Comparison of ENCODE assay signal across 19 cellular contexts in the genomic region with DNA sequence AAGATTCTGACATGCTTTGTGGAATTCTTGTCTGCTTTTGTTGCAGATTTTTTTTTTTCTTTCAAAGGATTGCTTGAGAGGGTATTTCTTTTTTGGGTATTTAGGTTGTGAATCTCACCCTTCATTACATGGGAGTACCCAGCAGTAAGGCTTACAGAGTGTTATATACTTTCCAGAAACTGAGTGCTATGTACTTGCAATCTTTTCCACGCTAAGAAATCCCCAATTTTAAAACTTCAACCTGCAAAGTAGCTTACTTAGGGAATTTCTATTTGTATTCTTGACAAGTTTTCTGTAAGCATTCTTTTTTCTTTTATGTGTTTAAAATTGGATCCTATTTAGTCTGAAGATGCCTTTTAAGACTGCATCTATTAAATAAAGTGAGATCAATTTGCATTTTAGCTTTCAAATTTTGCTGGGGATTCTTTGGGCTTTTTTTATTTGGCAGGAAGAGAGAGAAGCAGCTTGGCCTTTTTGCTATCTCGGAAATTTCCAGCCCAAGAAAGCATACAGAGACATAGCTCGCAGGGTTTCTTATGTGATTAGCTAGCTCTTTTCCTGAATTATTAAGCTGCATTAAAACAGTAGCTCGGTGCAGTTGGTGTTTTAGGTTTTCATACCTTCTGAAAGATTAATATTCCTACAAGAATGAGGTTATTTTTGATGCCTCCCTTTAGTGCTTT. TPM values are rescaled to one million over a fixed set of nuclear protein-coding genes. Genes with fewer than 3 reads are reported as not detected.
DNase-seq lines count a peak whose midpoint lies in the region; ATAC-seq, FAIRE-seq and TF ChIP-seq lines count a peak whose summit lies in the region.
"Had no signal": no experiment of that assay in that cellular context is flagged by ENCODE, and none has a peak within 500 bp of the region (broad histone marks: within the 10 kb centered on the region; RNA-seq: fewer than 3 reads in every experiment).

No MANE protein-coding gene starts in this region.

- H3K27ac Mint-ChIP-seq in activated CD4-positive, alpha-beta T cell treated with anti-CD3 and anti-CD28 coated beads, Interleukin-2, amount 10 ng/mL, durations not matched to agents 24 days and 14 days = peak overlapping the region; percentile 37

- H3K4me1 ChIP-seq in RWPE2 (ENCODE audit: insufficient read depth, poor library complexity, severe bottlenecking) (peaks cover 40% of the 10 kb centered on the region), kidney (ENCODE audit: control insufficient read depth in 1 of 2, insufficient read depth in 1 of 2, low read depth in 1 of 2, low read length in 2 of 2) (no peaks in the 10 kb centered on the region)

- TF ChIP-seq CTCF in RWPE2 (IDR thresholded peaks at IDR 0.05; ENCODE audit: poor library complexity, severe bottlenecking) = no peak
- TF ChIP-seq CTCF in kidney (IDR thresholded peaks at IDR 0.05; ENCODE audit: borderline replicate concordance, extremely low read depth, insufficient read depth) = no peak

- H3K9me3 ChIP-seq in RWPE2 (ENCODE audit: severe bottlenecking) = no peaks in the 10 kb centered on the region
- no peaks in the 10 kb centered on the region for H3K9me3 ChIP-seq in kidney (ENCODE audit: control insufficient read depth in 1 of 2, low read length in 2 of 2)
- H3K9me3 ChIP-seq: SK-N-SH had no signal

- H3K27me3 Mint-ChIP-seq in activated CD4-positive, alpha-beta T cell treated with anti-CD3 and anti-CD28 coated beads, Interleukin-2, amount 10 ng/mL, durations not matched to agents 24 days and 14 days = no peaks in the 10 kb centered on the region

- H3K36me3 ChIP-seq in RWPE2 (ENCODE audit: low read depth) = peaks cover 28% of the 10 kb centered on the region
- H3K36me3 ChIP-seq in kidney (ENCODE audit: control insufficient read depth in 1 of 2, insufficient read depth in 2 of 2, low read length in 2 of 2) = no peaks in the 10 kb centered on the region
- H3K36me3 ChIP-seq: cardiac muscle cell had no signal

- FAIRE-seq in kidney (lab: Jason Lieb, UNC) = no peak
- FAIRE-seq: TTC549 had no signal

- H3K4me3 ChIP-seq in RWPE2 (ENCODE audit: severe bottlenecking) (no peak overlapping the region), kidney (ENCODE audit: low read length in 2 of 2) (no peak overlapping the region)
- H3K4me3 ChIP-seq: cardiac muscle cell had no signal

- no peak for ATAC-seq in RWPE2 (ENCODE audit: low read depth)
- ATAC-seq: PC-3 had no signal

- peaks cover 46% of the 10 kb centered on the region for H3K36me3 Mint-ChIP-seq in activated CD4-positive, alpha-beta T cell treated with anti-CD3 and anti-CD28 coated beads, Interleukin-2, amount 10 ng/mL, durations not matched to agents 24 days and 14 days (ENCODE audit: low read depth)

- H3K9me3 Mint-ChIP-seq in activated CD4-positive, alpha-beta T cell treated with anti-CD3 and anti-CD28 coated beads, Interleukin-2, amount 10 ng/mL, durations not matched to agents 24 days and 14 days = no peaks in the 10 kb centered on the region

- intact Hi-C loops in activated CD4-positive, alpha-beta T cell treated with anti-CD3 and anti-CD28 coated beads, Interleukin-2, amount 10 ng/mL, durations not matched to agents 24 days and 14 days (cut with micrococcal nuclease) = no loop called here
- intact Hi-C loops in cardiac septum (cut with DNase I) (no loop called here), kidney (cut with DNase I) (no loop called here)

- H3K27ac ChIP-seq in RWPE2 (ENCODE audit: poor library complexity, severe bottlenecking) (peak overlapping the region; percentile 95), cingulate gyrus (ENCODE audit: low read depth, low read length) (peak overlapping the region; percentile 57), kidney (ENCODE audit: low read depth in 2 of 2, low read length in 2 of 2) (no peak overlapping the region)
- H3K27ac ChIP-seq: cardiac muscle cell had no signal

- no peaks in the 10 kb centered on the region for H3K27me3 ChIP-seq in RWPE2 (ENCODE audit: insufficient read depth, poor library complexity, severe bottlenecking)
- H3K27me3 ChIP-seq: cardiac muscle cell had no signal

- H3K4me3 Mint-ChIP-seq in activated CD4-positive, alpha-beta T cell treated with anti-CD3 and anti-CD28 coated beads, Interleukin-2, amount 10 ng/mL, durations not matched to agents 24 days and 14 days = no peak overlapping the region

- no peak overlapping the region for H3K9ac ChIP-seq in kidney (ENCODE audit: low read length in 2 of 2)
- H3K9ac ChIP-seq: SK-N-SH had no signal

- H3K4me1 Mint-ChIP-seq in activated CD4-positive, alpha-beta T cell treated with anti-CD3 and anti-CD28 coated beads, Interleukin-2, amount 10 ng/mL, durations not matched to agents 24 days and 14 days = peaks cover 34% of the 10 kb centered on the region

- no peak for DNase-seq in activated CD4-positive, alpha-beta T cell treated with anti-CD3 and anti-CD28 coated beads, Interleukin-2, amount 10 ng/mL, durations not matched to agents 24 days and 14 days
- no peak for DNase-seq in activated CD4-positive, alpha-beta T cell treated with anti-CD3 and anti-CD28 coated beads for 1 hour
- DNase-seq in RWPE2 (ENCODE audit: low spot score) (no peak), pons (ENCODE audit: low spot score) (peak; percentile 64), NCI-H1092 (lab: John Stamatoyannopoulos, UW) (no peak), cardiac septum (ENCODE audit: low spot score) (no peak), kidney (no peak)
- DNase-seq: 8988T, DMS79, HCEC 1CT, kidney glomerular epithelial cell, NCI-H1930, NCI-H524, PC-3, SK-N-SH had no signal

RNA-seq across cellular contexts. Expression of gene KCNS1, which starts 42.6 kb away (rescaled TPM):
- total RNA-seq in activated CD4-positive, alpha-beta T cell treated with anti-CD3 and anti-CD28 coated beads, Interleukin-2, amount 10 ng/mL, durations not matched to agents 24 days and 14 days = 0.30 and 0.47 TPM in 2 replicates
- 0.08 TPM for total RNA-seq in cardiac septum
- 2.9 TPM for total RNA-seq in kidney
- polyA plus RNA-seq in kidney (ENCODE audit: insufficient read depth, low read depth, low replicate concordance) = 0.19 TPM
- total RNA-seq: cardiac muscle cell, PC-3, posterior vena cava had no signal
- polyA plus RNA-seq: cardiac muscle cell had no signal

RNA-seq across cellular contexts. Expression of gene WFDC5, which starts 56.7 kb away (rescaled TPM):
- not detected in 2 replicates for total RNA-seq in activated CD4-positive, alpha-beta T cell treated with anti-CD3 and anti-CD28 coated beads, Interleukin-2, amount 10 ng/mL, durations not matched to agents 24 days and 14 days
- total RNA-seq in cardiac septum (not detected), kidney (1.0 TPM)
- polyA plus RNA-seq in kidney (ENCODE audit: insufficient read depth, low read depth, low replicate concordance) = not detected
- total RNA-seq: cardiac muscle cell, PC-3, posterior vena cava had no signal
- polyA plus RNA-seq: cardiac muscle cell had no signal

Comparison
In these comparisons a context has a peak if more than half of its experiments do, and no peak if none do; other contexts are left out.
1. H3K27ac ChIP-seq: peak in RWPE2 (single experiment) and cingulate gyrus (single experiment); none in kidney (0 of 2).